In the genomic region with DNA sequence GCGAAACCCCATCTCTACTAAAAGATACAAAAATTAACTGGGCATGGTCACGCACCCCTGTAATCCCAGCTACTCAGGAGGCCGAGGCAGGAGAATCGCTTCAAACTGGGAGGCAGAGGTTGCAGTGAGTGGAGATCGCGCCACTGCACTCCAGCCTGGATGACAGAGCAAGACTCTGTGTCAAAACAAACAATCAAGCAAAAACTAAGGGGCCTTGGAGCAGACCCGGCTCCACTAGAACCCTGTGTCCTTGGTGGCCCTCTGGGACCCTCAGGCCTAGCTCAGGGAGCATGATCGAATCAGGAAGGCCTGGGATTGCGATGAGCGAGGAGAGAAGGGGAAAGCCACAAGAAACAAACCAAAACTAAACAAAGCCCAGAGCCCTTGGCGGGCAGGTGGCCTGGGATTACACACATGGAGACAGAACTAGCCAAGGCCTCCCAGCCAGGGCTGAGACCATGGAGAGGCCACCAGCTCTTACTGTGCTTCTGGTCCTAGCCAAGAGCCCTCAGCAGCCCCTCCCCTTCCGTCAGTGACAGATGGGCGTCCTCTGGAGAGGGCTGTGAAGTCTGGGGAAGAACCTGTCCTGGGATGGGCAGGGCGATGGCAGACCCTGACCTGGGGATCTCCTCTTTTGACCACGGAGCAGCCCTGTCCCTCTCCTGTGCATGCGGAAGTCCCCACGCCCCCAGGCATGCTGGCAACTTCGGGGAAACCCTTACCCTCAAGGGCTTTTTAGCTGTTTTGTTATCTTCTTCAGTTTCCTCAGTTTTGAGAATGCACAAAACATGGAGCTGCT, we compare ENCODE assay signal across 10 cellular contexts. TPM values are rescaled to one million over a fixed set of nuclear protein-coding genes. Genes with fewer than 3 reads are reported as not detected.
A peak's percentile ranks its signal among the peaks of the same experiment; 100 is the strongest.
DNase-seq lines count a peak whose midpoint lies in the region; ATAC-seq and TF ChIP-seq lines count a peak whose summit lies in the region.
"Had no signal": no experiment of that assay in that cellular context is flagged by ENCODE, and none has a peak within 500 bp of the region (broad histone marks: within the 10 kb centered on the region; RNA-seq: fewer than 3 reads in every experiment).

No MANE protein-coding gene starts in this region.

- DNase-seq in NCI-H524 (lab: John Stamatoyannopoulos, UW) (peak; percentile 72 to 81), NCI-H524 treated with DMSO at 0.1 percent for 48 hours (lab: John Stamatoyannopoulos, UW) (no peak), WTC11 (ENCODE audit: low spot score) (no peak), testis (peak; percentile 41), Kasumi-1 (lab: John Stamatoyannopoulos, UW) (no peak), NCI-H1048 (lab: John Stamatoyannopoulos, UW) (no peak), amygdala (lab: John Stamatoyannopoulos, UW) (no peak)
- DNase-seq: immature natural killer cell had no signal

- intact Hi-C loops in testis (cut with DNase I; ENCODE audit: low total_unique reads) = no loop called here

- H3K27me3 ChIP-seq in testis = no peaks in the 10 kb centered on the region

- no peaks in the 10 kb centered on the region for H3K9me3 Mint-ChIP-seq in WTC11
- H3K9me3 Mint-ChIP-seq: immature natural killer cell had no signal

- no peak overlapping the region for H3K4me3 ChIP-seq in testis

- H3K4me3 Mint-ChIP-seq in WTC11 = no peak overlapping the region
- H3K4me3 Mint-ChIP-seq: immature natural killer cell had no signal

- H3K36me3 ChIP-seq in testis (ENCODE audit: low read depth, missing control alignments) = no peaks in the 10 kb centered on the region

- ATAC-seq in HG02759 (IDR thresholded peaks at IDR 0.05; ENCODE audit: unreplicated experiment) (peak; percentile 56), WTC11 (no peak)

- POLR2A ChIA-PET in WTC11 (lab: Charles Lee) = no interaction called here

- CTCF ChIA-PET in WTC11 (lab: Charles Lee) = interaction anchor here (1.4 kb wide), 1 partner anchor 28 kb away, joined by 4 read pairs; the partner anchor contains the start of gene CATIP

- peaks cover 55% of the 10 kb centered on the region for H3K4me1 ChIP-seq in testis

- H3K4me1 Mint-ChIP-seq in WTC11 = peaks cover 55% of the 10 kb centered on the region

- no peaks in the 10 kb centered on the region for H3K27me3 Mint-ChIP-seq in WTC11 (ENCODE audit: low read depth)

- peak overlapping the region; percentile 71 to 75 for H3K27ac ChIP-seq in testis

- H3K9me3 ChIP-seq in testis = no peaks in the 10 kb centered on the region

- TF ChIP-seq CTCF in WTC11 (IDR thresholded peaks at IDR 0.05) = no peak
- no peak for TF ChIP-seq CTCF in testis (IDR thresholded peaks at IDR 0.05)

- peak overlapping the region; percentile 20 for H3K27ac Mint-ChIP-seq in WTC11

- WGBS in testis, 2 donors = 65 to 79% methylated on average over 17 to 18 of the region's 18 CpGs

- H3K36me3 Mint-ChIP-seq in WTC11 = no peaks in the 10 kb centered on the region
- H3K36me3 Mint-ChIP-seq: immature natural killer cell had no signal

- no peak for TF ChIP-seq POLR2A in testis (IDR thresholded peaks at IDR 0.05)

TF ChIP-seq in WTC11, 78 proteins besides CTCF, POLR2A, EP300 and RAD21:
- TF ChIP-seq CREM (CRISPR knock-in tag; IDR thresholded peaks at IDR 0.05) = no peak
- no peak for TF ChIP-seq ATF1 (CRISPR knock-in tag; IDR thresholded peaks at IDR 0.05)
- no peak for TF ChIP-seq ZNF423 (CRISPR knock-in tag; IDR thresholded peaks at IDR 0.05)
- no peak for TF ChIP-seq NFYB (CRISPR knock-in tag; conservative IDR thresholded peaks at IDR 0.05; ENCODE audit: low read depth)
- TF ChIP-seq, protein P1, sequence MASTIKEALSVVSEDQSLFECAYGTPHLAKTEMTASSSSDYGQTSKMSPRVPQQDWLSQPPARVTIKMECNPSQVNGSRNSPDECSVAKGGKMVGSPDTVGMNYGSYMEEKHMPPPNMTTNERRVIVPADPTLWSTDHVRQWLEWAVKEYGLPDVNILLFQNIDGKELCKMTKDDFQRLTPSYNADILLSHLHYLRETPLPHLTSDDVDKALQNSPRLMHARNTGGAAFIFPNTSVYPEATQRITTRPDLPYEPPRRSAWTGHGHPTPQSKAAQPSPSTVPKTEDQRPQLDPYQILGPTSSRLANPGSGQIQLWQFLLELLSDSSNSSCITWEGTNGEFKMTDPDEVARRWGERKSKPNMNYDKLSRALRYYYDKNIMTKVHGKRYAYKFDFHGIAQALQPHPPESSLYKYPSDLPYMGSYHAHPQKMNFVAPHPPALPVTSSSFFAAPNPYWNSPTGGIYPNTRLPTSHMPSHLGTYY (CRISPR knock-in tag; IDR thresholded peaks at IDR 0.05) = no peak
- TF ChIP-seq, protein P2, sequence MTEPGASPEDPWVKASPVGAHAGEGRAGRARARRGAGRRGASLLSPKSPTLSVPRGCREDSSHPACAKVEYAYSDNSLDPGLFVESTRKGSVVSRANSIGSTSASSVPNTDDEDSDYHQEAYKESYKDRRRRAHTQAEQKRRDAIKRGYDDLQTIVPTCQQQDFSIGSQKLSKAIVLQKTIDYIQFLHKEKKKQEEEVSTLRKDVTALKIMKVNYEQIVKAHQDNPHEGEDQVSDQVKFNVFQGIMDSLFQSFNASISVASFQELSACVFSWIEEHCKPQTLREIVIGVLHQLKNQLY (CRISPR knock-in tag; IDR thresholded peaks at IDR 0.05) = no peak
- TF ChIP-seq, protein P3, sequence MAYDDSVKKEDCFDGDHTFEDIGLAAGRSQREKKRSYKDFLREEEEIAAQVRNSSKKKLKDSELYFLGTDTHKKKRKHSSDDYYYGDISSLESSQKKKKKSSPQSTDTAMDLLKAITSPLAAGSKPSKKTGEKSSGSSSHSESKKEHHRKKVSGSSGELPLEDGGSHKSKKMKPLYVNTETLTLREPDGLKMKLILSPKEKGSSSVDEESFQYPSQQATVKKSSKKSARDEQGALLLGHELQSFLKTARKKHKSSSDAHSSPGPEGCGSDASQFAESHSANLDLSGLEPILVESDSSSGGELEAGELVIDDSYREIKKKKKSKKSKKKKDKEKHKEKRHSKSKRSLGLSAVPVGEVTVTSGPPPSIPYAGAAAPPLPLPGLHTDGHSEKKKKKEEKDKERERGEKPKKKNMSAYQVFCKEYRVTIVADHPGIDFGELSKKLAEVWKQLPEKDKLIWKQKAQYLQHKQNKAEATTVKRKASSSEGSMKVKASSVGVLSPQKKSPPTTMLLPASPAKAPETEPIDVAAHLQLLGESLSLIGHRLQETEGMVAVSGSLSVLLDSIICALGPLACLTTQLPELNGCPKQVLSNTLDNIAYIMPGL (CRISPR knock-in tag; IDR thresholded peaks at IDR 0.05) = no peak
- no peak for TF ChIP-seq ZNF121 (CRISPR knock-in tag; IDR thresholded peaks at IDR 0.05)
- TF ChIP-seq NFE2L1 (CRISPR knock-in tag; IDR thresholded peaks at IDR 0.05) = no peak
TF ChIP-seq in WTC11: peak in this region for 0.

RNA-seq across cellular contexts. Expression of gene CATIP, which starts 27.4 kb away (rescaled TPM):
- 0.25 to 0.26 TPM in 2 of 3 replicates, not detected in the other for total RNA-seq in WTC11 (2021)
- total RNA-seq in testis = 1 to 10 TPM; 2.0 to 5.7 TPM
- 19.6 TPM for polyA plus RNA-seq in testis (ENCODE audit: insufficient read depth, low read depth, low replicate concordance)
- total RNA-seq: cardiac septum had no signal

RNA-seq across cellular contexts. Expression of gene TMBIM1, which starts 36.9 kb away (rescaled TPM):
- total RNA-seq in WTC11 (2021) = 23.5 to 30.1 TPM (median 26.5 TPM) in 3 replicates
- 10 to 100 TPM; 59.9 to 81.0 TPM for total RNA-seq in testis
- polyA plus RNA-seq in testis (ENCODE audit: insufficient read depth, low read depth, low replicate concordance) = 77.6 TPM

RNA-seq across cellular contexts. Expression of gene SLC11A1, which starts 52.8 kb away (rescaled TPM):
- total RNA-seq in WTC11 (2021) = 0.25 to 0.55 TPM (median 0.31 TPM) in 3 replicates
- total RNA-seq in testis = 10 to 100 TPM; 12.7 to 32.3 TPM
- polyA plus RNA-seq in testis (ENCODE audit: insufficient read depth, low read depth, low replicate concordance) = 2.8 TPM

RNA-seq across cellular contexts. Expression of gene PNKD, which starts 58.9 kb away (rescaled TPM):
- total RNA-seq in WTC11 (2021) = 45.0 to 49.8 TPM (median 45.8 TPM) in 3 replicates
- total RNA-seq in testis = 10 to 100 TPM; 79.3 to 84.2 TPM
- 90.7 TPM for polyA plus RNA-seq in testis (ENCODE audit: insufficient read depth, low read depth, low replicate concordance)

RNA-seq across cellular contexts. Expression of gene AAMP, which starts 59.3 kb away (rescaled TPM):
- 113 to 125 TPM (median 115 TPM) in 3 replicates for total RNA-seq in WTC11 (2021)
- 100 to 1,000 TPM; 154 to 177 TPM for total RNA-seq in testis
- 112 TPM for polyA plus RNA-seq in testis (ENCODE audit: insufficient read depth, low read depth, low replicate concordance)

Comparison
In these comparisons a context has a peak if more than half of its experiments do, and no peak if none do; other contexts are left out.
1. DNase-seq: peak in NCI-H524 (2 of 2) and testis (single experiment); none in NCI-H524 treated with DMSO at 0.1 percent for 48 hours (single experiment), WTC11 (single experiment), Kasumi-1 (0 of 2), NCI-H1048 (single experiment) and amygdala (0 of 56).